ENCODE assay signal across 8 cellular contexts in the genomic region with DNA sequence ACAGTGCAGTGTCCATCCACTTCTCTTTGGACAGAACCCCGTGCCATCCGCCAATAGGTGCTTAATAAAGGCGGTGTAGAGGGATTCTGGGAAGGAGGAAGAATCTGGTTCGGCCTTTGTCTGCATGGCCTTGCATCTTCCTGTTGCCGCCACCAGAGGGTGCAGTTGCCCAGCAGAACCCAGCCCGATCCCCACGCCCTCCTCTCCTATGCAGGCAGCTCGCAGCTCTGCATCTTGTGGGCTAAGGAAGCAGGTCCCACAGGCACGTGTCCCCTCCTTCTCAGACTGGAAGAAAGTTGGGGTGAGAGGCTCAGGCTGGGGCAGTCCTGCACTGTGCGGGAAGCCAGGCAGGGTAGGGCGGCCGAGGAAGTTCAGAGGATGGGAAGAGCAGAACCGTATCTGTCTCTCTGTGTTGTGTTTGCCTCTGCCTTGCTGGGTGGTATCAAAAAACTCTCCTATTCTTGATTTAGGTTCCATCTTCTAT. TPM values are rescaled to one million over a fixed set of nuclear protein-coding genes. Genes with fewer than 3 reads are reported as not detected.
DNase-seq lines count a peak whose midpoint lies in the region; ATAC-seq, FAIRE-seq and TF ChIP-seq lines count a peak whose summit lies in the region.

No MANE protein-coding gene starts in this region.

- POLR2A ChIA-PET in HEK293 (lab: Yijun Ruan, JAX): interaction anchor here (0.6 to 1.1 kb wide), 2 partner anchors 11 to 144 kb away, joined by 3 read pairs; no protein-coding TSS in a partner anchor
- POLR2A ChIA-PET in K562 (lab: Yijun Ruan, JAX): interaction anchor here (0.5 to 1.4 kb wide), 6 partner anchors 15 to 356 kb away, joined by 3 to 9 read pairs (median 4); no protein-coding TSS in a partner anchor

- no peaks in the 10 kb centered on the region for H3K79me2 ChIP-seq in DND-41 (ENCODE audit: insufficient read depth, low read length)
- H3K79me2 ChIP-seq in K562 (ENCODE audit: control insufficient read depth, insufficient read depth, low read length): no peaks in the 10 kb centered on the region

- peak; percentile 53 for TF ChIP-seq EP300 in K562 (IDR thresholded peaks at IDR 0.05; ENCODE audit: low read length)

- H3K4me3 Mint-ChIP-seq in immature natural killer cell: no peak overlapping the region

- no peak overlapping the region for H3K27ac Mint-ChIP-seq in immature natural killer cell

- H3K4me2 ChIP-seq in DND-41 (ENCODE audit: insufficient read depth, low read length) (no peak overlapping the region), K562 (ENCODE audit: insufficient read depth, low read length) (no peak overlapping the region)

- H3K9me3 ChIP-seq in DND-41 (ENCODE audit: insufficient read depth, low read length, severe bottlenecking): no peaks in the 10 kb centered on the region
- no peaks in the 10 kb centered on the region for H3K9me3 ChIP-seq in HEK293 (ENCODE audit: control insufficient read depth, insufficient read depth, low read depth, low read length)
- H3K9me3 ChIP-seq in K562 (replicated peaks; ENCODE audit: control insufficient read depth, insufficient read depth, low read depth, low read length): no peaks in the 10 kb centered on the region

- no peak overlapping the region for H3K9ac ChIP-seq in DND-41 (ENCODE audit: low read depth, low read length)
- peak overlapping the region in 1 of 2 experiments; percentile 40; a peak in 1 of 4 replicates for H3K9ac ChIP-seq in K562 (ENCODE audit: insufficient read depth in 1 of 2, low read depth in 2 of 2, low read length in 2 of 2)

- peaks cover 4% of the 10 kb centered on the region for H3K27me3 ChIP-seq in DND-41 (ENCODE audit: insufficient read depth, low read length, poor library complexity)
- no peaks in the 10 kb centered on the region for H3K27me3 ChIP-seq in K562 (ENCODE audit: control insufficient read depth in 2 of 2, insufficient read depth in 2 of 2, low read length in 2 of 2)

- H3K36me3 Mint-ChIP-seq in immature natural killer cell: peaks cover 0 to 4% (median 0%) of the 10 kb centered on the region in 3 donors

- CTCF ChIA-PET in HEK293 (lab: Yijun Ruan, JAX) (interaction anchor here (0.6 to 10.8 kb wide), 47 partner anchors 9 to 542 kb away, joined by 3 to 247 read pairs (median 4); a partner anchor contains a TSS), K562 (lab: Yijun Ruan, JAX; ENCODE audit: low intra/inter-chr PET ratio) (interaction anchor here (0.6 to 6.1 kb wide), 6 partner anchors 29 to 234 kb away, joined by 3 to 138 read pairs (median 5); no protein-coding TSS in a partner anchor)

- H2AFZ ChIP-seq in DND-41 (ENCODE audit: low read depth, low read length) (peak overlapping the region; percentile 75), K562 (ENCODE audit: low read depth, low read length) (peak overlapping the region; percentile 69)

- H3K4me1 ChIP-seq in DND-41 (ENCODE audit: insufficient read depth, low read length) (peaks cover 4% of the 10 kb centered on the region; the same call in 1 of the 2 replicates), HEK293 (ENCODE audit: control insufficient read depth, insufficient read depth, low read length) (no peaks in the 10 kb centered on the region), K562 (replicated peaks in 1 of 2; ENCODE audit: control insufficient read depth in 2 of 2, insufficient read depth in 2 of 2, low read length in 2 of 2) (peaks cover 16 to 20% of the 10 kb centered on the region in 2 experiments)

- no peaks in the 10 kb centered on the region for H3K9me3 Mint-ChIP-seq in immature natural killer cell

- DNase-seq in DND-41 (peak; percentile 75), NCI-H2029 treated with DMSO at 0.1 percent for 48 hours (lab: John Stamatoyannopoulos, UW) (peak; percentile 55), K562 (ENCODE audit: extremely low read depth in 1 of 4, low spot score in 3 of 4) (peak; percentile 92 to 96 (median 94)), immature natural killer cell (peak; percentile 28 to 44 (median 38))
- peak; percentile 38 to 51 for DNase-seq in stimulated activated CD4-positive, alpha-beta T cell treated with anti-CD3 and anti-CD28 coated beads, Interleukin-15, amount 100 ng/mL, for 1 hour (ENCODE audit: low read depth in 1 of 2, low spot score in 1 of 2)

- ATAC-seq in DND-41 (ENCODE audit: insufficient read depth, low read depth) (peak; percentile 99), K562 (peak; percentile 95), HG03457 (IDR thresholded peaks at IDR 0.05; ENCODE audit: unreplicated experiment) (no peak)

- H3K4me3 ChIP-seq in DND-41 (ENCODE audit: low read depth in 1 of 2, low read length in 2 of 2): no peak overlapping the region
- no peak overlapping the region for H3K4me3 ChIP-seq in HEK293 (ENCODE audit: low read depth, low read length)
- no peak overlapping the region for H3K4me3 ChIP-seq in K562

- H3K9me1 ChIP-seq in K562 (ENCODE audit: control insufficient read depth, insufficient read depth, low read length): no peaks in the 10 kb centered on the region

- peak; percentile 94 for TF ChIP-seq CTCF in DND-41 (IDR thresholded peaks at IDR 0.05; ENCODE audit: borderline replicate concordance, extremely low read depth, low read length, poor library complexity, severe bottlenecking)
- TF ChIP-seq CTCF in HEK293 (tag by site-specific recombination; IDR thresholded peaks at IDR 0.05): peak; percentile 99
- TF ChIP-seq CTCF in K562 (IDR thresholded peaks at IDR 0.05 in 2 of 3, conservative IDR thresholded peaks at IDR 0.05 in 1 of 3; ENCODE audit: insufficient read depth in 2 of 3, low read depth in 1 of 3, low read length in 3 of 3): peak; percentile 99 to 100 (median 99)

- intact Hi-C loops in K562 (cut with micrococcal nuclease): loop anchor here (1.0 kb wide), 6 partner anchors 19 to 234 kb away; no protein-coding TSS in a partner anchor

- peak; percentile 100 for TF ChIP-seq RAD21 in K562 (CRISPR knock-in tag; conservative IDR thresholded peaks at IDR 0.05 in 1 of 2, IDR thresholded peaks at IDR 0.05 in 1 of 2)

- H3K27ac ChIP-seq in DND-41 (ENCODE audit: low read length) (no peak overlapping the region), HEK293 (ENCODE audit: extremely low read depth, low read depth, low read length) (no peak overlapping the region), K562 (ENCODE audit: extremely low read depth, low read depth, low read length) (no peak overlapping the region)

- H3K36me3 ChIP-seq in DND-41 (ENCODE audit: insufficient read depth, low read length) (no peaks in the 10 kb centered on the region), HEK293 (ENCODE audit: control insufficient read depth in 2 of 2, insufficient read depth in 1 of 2, low read length in 2 of 2) (no peaks in the 10 kb centered on the region), K562 (ENCODE audit: control insufficient read depth, insufficient read depth, low read length) (no peaks in the 10 kb centered on the region)

- H3K27me3 Mint-ChIP-seq in immature natural killer cell (ENCODE audit: low read depth in 3 of 3): peaks cover 0 to 3% (median 3%) of the 10 kb centered on the region in 3 donors

- no TSS peak for BruUV-seq in K562 (replicated peaks; lab: Mats Ljungman, UMichigan)

- in situ Hi-C loops in K562 (cut with MboI): loop anchor here (5.0 kb wide), 3 partner anchors 148 to 248 kb away; no protein-coding TSS in a partner anchor

- peaks cover 3 to 8% of the 10 kb centered on the region in 2 donors for H3K4me1 Mint-ChIP-seq in immature natural killer cell

- FAIRE-seq in TTC549 (lab: Jason Lieb, UNC): peak; percentile 88
- FAIRE-seq in K562 (lab: Jason Lieb, UNC): peak; percentile 95

- TF ChIP-seq POLR2A in K562 (conservative IDR thresholded peaks at IDR 0.05): no peak

- H4K20me1 ChIP-seq in DND-41 (ENCODE audit: insufficient read depth, low read length) (no peaks in the 10 kb centered on the region), K562 (replicated peaks; ENCODE audit: control insufficient read depth, insufficient read depth, low read length) (no peaks in the 10 kb centered on the region)

- WGBS in K562 (ENCODE audit: insufficient coverage, low coverage, missing lambda C conversion rate): 16% methylated on average over 13 of the region's 13 CpGs

RNA-seq across cellular contexts. Expression of a gene that starts 20.8 kb away (rescaled TPM):
- total RNA-seq in K562 (2011; cell fraction: chromatin; rRNA removed; ENCODE audit: low replicate concordance): 12.5 and 15.1 TPM in 2 replicates
- 5.0 and 6.2 TPM in 2 replicates for total RNA-seq in K562 (2011; cell fraction: nucleolus; rRNA removed)
- 10.3 and 12.7 TPM in 2 replicates for total RNA-seq in K562 (2011; cell fraction: nucleoplasm; rRNA removed)
- total RNA-seq in K562 (2014; rRNA removed) (4.5 and 4.9 TPM in 2 replicates), K562 (2014; rRNA removed; fragmentation: Illumina TruSeq; extraction: Trizol) (3.2 and 3.7 TPM in 2 replicates), K562 (2015; rRNA removed; fragmentation: Illumina TruSeq; extraction: Trizol) (2.9 and 3.3 TPM in 2 replicates), K562 (2021) (15.4 and 16.8 TPM in 2 replicates)
- polyA plus RNA-seq in K562 (2011; rRNA removed) (0.91 TPM in 2 replicates), K562 (2014; fragmentation: Illumina TruSeq; extraction: Trizol) (10.7 and 13.2 TPM in 2 replicates), K562 (2014; fragmentation: Nextera tagmentation; extraction: Ambion mirVana) (1 to 10 TPM; 1.8 to 2.1 TPM), K562 (2014; rRNA removed) (4.2 and 5.6 TPM in 2 replicates), immature natural killer cell (under 1 TPM in 2 of 3 donors, not detected in 1; 0.23 to 0.56 TPM)
- 0.63 and 0.92 TPM in 2 replicates for polyA plus RNA-seq in K562 (2011; cell fraction: cytosol; rRNA removed)
- polyA plus RNA-seq in K562 (2011; cell fraction: nucleus; rRNA removed): 2.0 and 4.7 TPM in 2 replicates
- polyA plus RNA-seq in K562 (2012): 16.3 and 25.4 TPM in 2 replicates
- 1.5 and 1.9 TPM in 2 replicates for polyA minus RNA-seq in K562 (2011; rRNA and poly(A)+ RNA removed)
- 3.9 and 4.1 TPM in 2 replicates for polyA minus RNA-seq in K562 (2011; cell fraction: cytosol; rRNA and poly(A)+ RNA removed)
- 2.9 and 3.0 TPM in 2 replicates for polyA minus RNA-seq in K562 (2011; cell fraction: nucleus; rRNA and poly(A)+ RNA removed)

RNA-seq across cellular contexts. Expression of a gene that starts 52.8 kb away (rescaled TPM):
- 6.5 and 10.3 TPM in 2 replicates for total RNA-seq in K562 (2011; cell fraction: chromatin; rRNA removed; ENCODE audit: low replicate concordance)
- 7.0 and 7.5 TPM in 2 replicates for total RNA-seq in K562 (2011; cell fraction: nucleolus; rRNA removed)
- 7.3 and 8.9 TPM in 2 replicates for total RNA-seq in K562 (2011; cell fraction: nucleoplasm; rRNA removed)
- total RNA-seq in K562 (2014; rRNA removed) (23.7 and 30.8 TPM in 2 replicates), K562 (2014; rRNA removed; fragmentation: Illumina TruSeq; extraction: Trizol) (19.6 and 22.6 TPM in 2 replicates), K562 (2015; rRNA removed; fragmentation: Illumina TruSeq; extraction: Trizol) (28.3 and 30.3 TPM in 2 replicates), K562 (2021) (25.7 and 28.2 TPM in 2 replicates)
- polyA plus RNA-seq in K562 (2011; rRNA removed) (21.3 and 23.7 TPM in 2 replicates), K562 (2014; fragmentation: Illumina TruSeq; extraction: Trizol) (34.6 and 39.4 TPM in 2 replicates), K562 (2014; fragmentation: Nextera tagmentation; extraction: Ambion mirVana) (10 to 100 TPM in 1 of 2 experiments, 1 to 10 TPM in 1; 6.8 to 11.0 TPM), K562 (2014; rRNA removed) (24.9 and 32.1 TPM in 2 replicates), immature natural killer cell (10 to 100 TPM; 58.0 to 72.9 (median 61.8) TPM)
- 29.2 and 43.4 TPM in 2 replicates for polyA plus RNA-seq in K562 (2011; cell fraction: cytosol; rRNA removed)
- 14.3 and 20.0 TPM in 2 replicates for polyA plus RNA-seq in K562 (2011; cell fraction: nucleus; rRNA removed)
- 39.0 and 47.5 TPM in 2 replicates for polyA plus RNA-seq in K562 (2012)
- polyA minus RNA-seq in K562 (2011; rRNA and poly(A)+ RNA removed): 14.3 and 19.7 TPM in 2 replicates
- polyA minus RNA-seq in K562 (2011; cell fraction: cytosol; rRNA and poly(A)+ RNA removed): 12.0 and 16.7 TPM in 2 replicates
- 7.7 and 8.8 TPM in 2 replicates for polyA minus RNA-seq in K562 (2011; cell fraction: nucleus; rRNA and poly(A)+ RNA removed)

Comparison
In these comparisons a context has a peak if more than half of its experiments do, and no peak if none do; other contexts are left out.
1. DNase-seq: peak in every context shown above with its lines; median percentile 94 in K562; 75 in DND-41; 55 in NCI-H2029 treated with DMSO at 0.1 percent for 48 hours; 44 in stimulated activated CD4-positive, alpha-beta T cell treated with anti-CD3 and anti-CD28 coated beads, Interleukin-15, amount 100 ng/mL, for 1 hour; 38 in immature natural killer cell.